Comparison of ENCODE assay signal across 28 cellular contexts in genomic region chr3:52625041-52625440, GRCh38.
"Had no signal": no experiment of that assay in that cellular context is flagged by ENCODE, and none has a peak within 500 bp of the region (broad histone marks: within the 10 kb centered on the region; RNA-seq: fewer than 3 reads in every experiment).

No MANE protein-coding gene starts in this region.

- H3K27me3 Mint-ChIP-seq: naive B cell; stimulated activated naive B cell treated with anti-CD40 and anti-IgM and Interleukin-4, amounts not matched to agents 10 μg/mL and 1 μg/mL and 100 μg/mL, for 72 hours had no signal

- DNase-seq: activated CD4-positive, alpha-beta T cell treated with anti-CD3 and anti-CD28 coated beads for 48 hours; activated CD4-positive, alpha-beta T cell treated with anti-CD3 and anti-CD28 coated beads, Interleukin-2, amount 50 U/mL, for 48 hours; activated CD8-positive, alpha-beta memory T cell treated with anti-CD3 and anti-CD28 coated beads for 24 hours; activated naive CD4-positive, alpha-beta T cell; activated T-cell treated with anti-CD3 and anti-CD28 coated beads, Interleukin-2, amount 50 U/mL, for 4 hours; central memory CD4-positive, alpha-beta T cell; foreskin fibroblast; head of caudate nucleus; hippocampal formation; left cardiac atrium; naive B cell; pancreas; psoas muscle; sigmoid colon; small intestine; stimulated activated CD4-positive, alpha-beta T cell treated with anti-CD3 and anti-CD28 coated beads, Interleukin-1b, Interleukin-23, amount 100 ng/mL, for 48 hours; stimulated activated CD4-positive, alpha-beta T cell treated with anti-CD3 and anti-CD28 coated beads, Interleukin-4, amount 100 ng/mL, for 4 hours; stimulated activated CD8-positive, alpha-beta memory T cell treated with anti-CD3 and anti-CD28 coated beads, Interleukin-4, amount 100 ng/mL, for 48 hours; stimulated activated naive B cell treated with anti-CD40 and anti-IgM and Interleukin-4, amounts not matched to agents 10 μg/mL and 1 μg/mL and 100 μg/mL, for 72 hours; T1000; transverse colon; WERI-Rb-1 had no signal

- H3K27me3 ChIP-seq: breast epithelium, pancreas, sigmoid colon, suprapubic skin, transverse colon had no signal

- H3K27ac Mint-ChIP-seq: activated naive CD4-positive, alpha-beta T cell treated with anti-CD3 and anti-CD28 coated beads, Interleukin-2, amount 50 U/mL, for 72 hours; mesothelial cell of epicardium; stimulated activated naive B cell treated with anti-CD40 and anti-IgM and Interleukin-4, amounts not matched to agents 10 μg/mL and 1 μg/mL and 100 μg/mL, for 72 hours; T-helper 1 cell treated with Interleukin-12 subunit alpha and Interleukin-12 subunit beta and Interleukin-4 antibody, amounts not matched to agents 30 μg/mL and 1 μg/mL, for 36 hours had no signal

- H3K4me1 ChIP-seq: breast epithelium, pancreas, psoas muscle, sigmoid colon, suprapubic skin, transverse colon had no signal

- H3K4me3 ChIP-seq: breast epithelium, pancreas, psoas muscle, sigmoid colon, suprapubic skin, transverse colon had no signal

- H3K9me3 Mint-ChIP-seq: activated naive CD4-positive, alpha-beta T cell treated with anti-CD3 and anti-CD28 coated beads, Interleukin-2, amount 50 U/mL, for 72 hours; activated T-cell treated with anti-CD3 and anti-CD28 coated beads, Interleukin-2, amount 50 U/mL, for 4 hours; mesothelial cell of epicardium; naive B cell; stimulated activated naive B cell treated with anti-CD40 and anti-IgM and Interleukin-4, amounts not matched to agents 10 μg/mL and 1 μg/mL and 100 μg/mL, for 72 hours; T-helper 1 cell treated with Interleukin-12 subunit alpha and Interleukin-12 subunit beta and Interleukin-4 antibody, amounts not matched to agents 30 μg/mL and 1 μg/mL, for 36 hours had no signal

- H3K4me3 Mint-ChIP-seq: activated T-cell treated with anti-CD3 and anti-CD28 coated beads, Interleukin-2, amount 50 U/mL, for 4 hours; mesothelial cell of epicardium; naive B cell; stimulated activated naive B cell treated with anti-CD40 and anti-IgM and Interleukin-4, amounts not matched to agents 10 μg/mL and 1 μg/mL and 100 μg/mL, for 72 hours; T-helper 1 cell treated with Interleukin-12 subunit alpha and Interleukin-12 subunit beta and Interleukin-4 antibody, amounts not matched to agents 30 μg/mL and 1 μg/mL, for 36 hours had no signal

- H3K27ac ChIP-seq: breast epithelium, pancreas, psoas muscle, sigmoid colon, suprapubic skin, transverse colon, WERI-Rb-1 had no signal

- H3K9me3 ChIP-seq: breast epithelium, pancreas, psoas muscle, sigmoid colon, suprapubic skin, transverse colon had no signal

- H3K4me1 Mint-ChIP-seq: mesothelial cell of epicardium; stimulated activated naive B cell treated with anti-CD40 and anti-IgM and Interleukin-4, amounts not matched to agents 10 μg/mL and 1 μg/mL and 100 μg/mL, for 72 hours had no signal

- ATAC-seq: activated CD4-positive, CD25-positive, alpha-beta regulatory T cell treated with anti-CD3 and anti-CD28 coated beads, Interleukin-2, amount 50 U/mL, for 24 hours; activated naive CD4-positive, alpha-beta T cell treated with anti-CD3 and anti-CD28 coated beads, Interleukin-2, amount 50 U/mL, for 72 hours; activated T-cell treated with anti-CD3 and anti-CD28 coated beads, Interleukin-2, amount 50 U/mL, for 4 hours; left cardiac atrium; pancreas; psoas muscle; stimulated activated naive B cell treated with anti-CD40 and anti-IgM and Interleukin-4, amounts not matched to agents 10 μg/mL and 1 μg/mL and 100 μg/mL, for 72 hours had no signal
